19 cellular contexts compared by ENCODE assay signal in the genomic region with DNA sequence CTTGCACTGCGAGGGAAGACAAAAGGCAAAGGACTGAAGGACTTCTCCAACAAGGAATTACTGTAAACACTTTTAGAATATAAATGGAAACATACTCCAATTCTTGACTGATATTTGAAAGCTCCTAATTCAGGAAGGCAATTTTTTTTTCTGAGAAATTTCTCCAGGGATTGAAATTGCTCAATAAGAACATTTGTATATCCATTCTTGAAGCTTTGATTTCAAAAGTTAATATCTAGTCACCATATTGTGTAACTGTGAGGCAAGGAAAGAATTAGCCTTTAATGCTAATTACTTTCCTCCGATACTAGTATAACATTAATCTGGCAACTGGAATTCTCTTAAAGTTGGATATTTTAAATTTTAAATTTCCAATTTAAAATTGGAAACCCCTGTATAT.
A peak's percentile ranks its signal among the peaks of the same experiment; 100 is the strongest.
DNase-seq lines count a peak whose midpoint lies in the region; ATAC-seq and TF ChIP-seq lines count a peak whose summit lies in the region.
"Had no signal": no experiment of that assay in that cellular context is flagged by ENCODE, and none has a peak within 500 bp of the region (broad histone marks: within the 10 kb centered on the region; RNA-seq: fewer than 3 reads in every experiment).

No MANE protein-coding gene starts in this region.

- ATAC-seq in gastroesophageal sphincter (peak; percentile 48), HG03354 (IDR thresholded peaks at IDR 0.05; ENCODE audit: poor library complexity, severe bottlenecking, unreplicated experiment) (no peak)
- ATAC-seq: GM12878 had no signal

- H3K36me3 ChIP-seq in GM23248 (ENCODE audit: low read depth) (no peaks in the 10 kb centered on the region), gastroesophageal sphincter (no peaks in the 10 kb centered on the region), hepatocyte (replicated peaks; ENCODE audit: insufficient read depth, low read depth) (no peaks in the 10 kb centered on the region)

- no peaks in the 10 kb centered on the region for H3K9me3 ChIP-seq in GM23248 (ENCODE audit: low read depth)
- H3K9me3 ChIP-seq in gastroesophageal sphincter, result no peaks in the 10 kb centered on the region
- H3K9me3 ChIP-seq in hepatocyte (ENCODE audit: low read depth), result no peaks in the 10 kb centered on the region

- in situ Hi-C loops in GM23248 (cut with MboI), result no loop called here

- H3K4me1 ChIP-seq in GM23248 (ENCODE audit: insufficient read depth), result no peaks in the 10 kb centered on the region
- no peaks in the 10 kb centered on the region for H3K4me1 ChIP-seq in gastroesophageal sphincter
- H3K4me1 ChIP-seq in hepatocyte (ENCODE audit: insufficient read depth), result no peaks in the 10 kb centered on the region

- WGBS in GM23248 (ENCODE audit: low coverage in 1 of 2, low lambda C conversion rate in 2 of 2, missing lambda C conversion rate in 2 of 2), 2 experiments, result 20 to 26% methylated on average over 2 of the region's 2 CpGs
- WGBS in gastroesophageal sphincter (ENCODE audit: low coverage in 1 of 2), 2 donors, result 64 to 76% methylated on average over 2 of the region's 2 CpGs
- 85% methylated on average over 2 of the region's 2 CpGs for WGBS in hepatocyte (ENCODE audit: low lambda C conversion rate, missing lambda C conversion rate)

- H3K9ac ChIP-seq in GM23248, result no peak overlapping the region

- no peak overlapping the region for H3K4me2 ChIP-seq in GM23248 (ENCODE audit: unreplicated experiment)
- no peak overlapping the region for H3K4me2 ChIP-seq in hepatocyte

- H3K27ac ChIP-seq in GM23248 (no peak overlapping the region), gastroesophageal sphincter (no peak overlapping the region), hepatocyte (no peak overlapping the region)
- H3K27ac ChIP-seq: SK-N-MC had no signal

- no peak overlapping the region for H2AFZ ChIP-seq in GM23248
- H2AFZ ChIP-seq in hepatocyte, result no peak overlapping the region

- H3K79me2 ChIP-seq in GM23248 (ENCODE audit: insufficient read depth), result no peaks in the 10 kb centered on the region
- no peaks in the 10 kb centered on the region for H3K79me2 ChIP-seq in hepatocyte

- DNase-seq in GM23248 (peak; percentile 47), choroid plexus epithelial cell (ENCODE audit: low read depth) (peak; percentile 37), hepatocyte (ENCODE audit: low spot score) (no peak)
- DNase-seq in activated CD8-positive, alpha-beta memory T cell treated with anti-CD3 and anti-CD28 coated beads for 24 hours, result no peak
- DNase-seq in stimulated activated CD8-positive, alpha-beta memory T cell treated with anti-CD3 and anti-CD28 coated beads, Interleukin-4, amount 100 ng/mL, for 48 hours, result no peak
- DNase-seq: ACHN, GDM1, H9, Kasumi-1, NCI-H1092 treated with DMSO at 0.1 percent for 48 hours, NCI-H146, NCI-H2081, NCI-H2171 treated with DMSO at 0.1 percent for 48 hours, NCI-H748 treated with DMSO at 0.1 percent for 48 hours, SHP77 had no signal

- no peak for TF ChIP-seq POLR2A in gastroesophageal sphincter (IDR thresholded peaks at IDR 0.05)

- no peaks in the 10 kb centered on the region for H3K9me2 ChIP-seq in GM23248 (ENCODE audit: insufficient read depth)
- no peaks in the 10 kb centered on the region for H3K9me2 ChIP-seq in hepatocyte (replicated peaks; ENCODE audit: insufficient read depth)

- no peak overlapping the region for H3K4me3 ChIP-seq in GM23248
- H3K4me3 ChIP-seq in choroid plexus epithelial cell (ENCODE audit: low read depth, low read length), result no peak overlapping the region
- H3K4me3 ChIP-seq in gastroesophageal sphincter, result no peak overlapping the region
- no peak overlapping the region for H3K4me3 ChIP-seq in hepatocyte
- H3K4me3 ChIP-seq: GM12878, SK-N-MC had no signal

- no peaks in the 10 kb centered on the region for H3F3A ChIP-seq in GM23248 (ENCODE audit: insufficient read depth)

- no peak for TF ChIP-seq EP300 in gastroesophageal sphincter (IDR thresholded peaks at IDR 0.05)

- TF ChIP-seq CTCF in choroid plexus epithelial cell (conservative IDR thresholded peaks at IDR 0.05; ENCODE audit: low read depth, low read length), result no peak
- TF ChIP-seq CTCF in gastroesophageal sphincter (IDR thresholded peaks at IDR 0.05), result no peak
- TF ChIP-seq CTCF in hepatocyte (IDR thresholded peaks at IDR 0.05; ENCODE audit: poor library complexity), result no peak

- no peaks in the 10 kb centered on the region for H3K27me3 ChIP-seq in GM23248 (replicated peaks; ENCODE audit: insufficient read depth)
- H3K27me3 ChIP-seq in gastroesophageal sphincter, result no peaks in the 10 kb centered on the region
- no peaks in the 10 kb centered on the region for H3K27me3 ChIP-seq in hepatocyte

- H4K20me1 ChIP-seq in GM23248 (ENCODE audit: insufficient read depth), result no peaks in the 10 kb centered on the region
- no peaks in the 10 kb centered on the region for H4K20me1 ChIP-seq in hepatocyte (ENCODE audit: insufficient read depth, poor library complexity, severe bottlenecking)

Comparison
In these comparisons a context has a peak if more than half of its experiments do, and no peak if none do; other contexts are left out.
1. DNase-seq: peak in GM23248 (single experiment) and choroid plexus epithelial cell (single experiment); none in activated CD8-positive, alpha-beta memory T cell treated with anti-CD3 and anti-CD28 coated beads for 24 hours (single experiment), stimulated activated CD8-positive, alpha-beta memory T cell treated with anti-CD3 and anti-CD28 coated beads, Interleukin-4, amount 100 ng/mL, for 48 hours (single experiment) and hepatocyte (single experiment).